8 cellular contexts compared by ENCODE assay signal in genomic region chr5:132011561-132012384, GRCh38. TPM values are rescaled to one million over a fixed set of nuclear protein-coding genes. Genes with fewer than 3 reads are reported as not detected.
DNase-seq lines count a peak whose midpoint lies in the region; ATAC-seq and TF ChIP-seq lines count a peak whose summit lies in the region.

TSS of gene ACSL6 (minus strand) at chr5:132011658. CDS start at chr5:132011553, 105 bp downstream.

- TF ChIP-seq CTCF in HFF-Myc (IDR thresholded peaks at IDR 0.05; ENCODE audit: low read depth, low read length, missing control alignments), result no peak
- no peak for TF ChIP-seq CTCF in upper lobe of right lung (IDR thresholded peaks at IDR 0.05)

- DNase-seq in 8988T (peak; percentile 59), HFF-Myc (ENCODE audit: extremely low read depth, low read depth) (no peak), activated T-cell treated with anti-CD3 and anti-CD28 coated beads for 4 hours (peak; percentile 17), erythroblast (lab: John Stamatoyannopoulos, UW) (peak; percentile 41 to 58), upper lobe of right lung (peak; percentile 77), NCI-H128 (lab: John Stamatoyannopoulos, UW; ENCODE audit: unreplicated experiment) (no peak)

- H3K4me1 ChIP-seq in muscle layer of duodenum (ENCODE audit: control insufficient read depth in 1 of 2, insufficient read depth in 2 of 2, low read length in 2 of 2) (peaks cover 0 to 10% of the 10 kb centered on the region in 2 donors), upper lobe of right lung (peaks cover 6% of the 10 kb centered on the region)

- ATAC-seq in upper lobe of right lung (peak; percentile 65), GM19351 (IDR thresholded peaks at IDR 0.05; ENCODE audit: unreplicated experiment) (no peak)

- intact Hi-C loops in upper lobe of right lung (cut with DNase I), result no loop called here

- H3K27me3 ChIP-seq in muscle layer of duodenum (ENCODE audit: low read depth, low read length) (peaks cover 13% of the 10 kb centered on the region), upper lobe of right lung (peaks cover 25% of the 10 kb centered on the region)

- H3K9me3 ChIP-seq in muscle layer of duodenum (ENCODE audit: control insufficient read depth in 1 of 2, low read length in 2 of 2) (no peaks in the 10 kb centered on the region), upper lobe of right lung (no peaks in the 10 kb centered on the region)

- H3K36me3 ChIP-seq in muscle layer of duodenum (ENCODE audit: control insufficient read depth in 1 of 2, insufficient read depth in 2 of 2, low read length in 2 of 2), result no peaks in the 10 kb centered on the region
- no peaks in the 10 kb centered on the region for H3K36me3 ChIP-seq in upper lobe of right lung

- TF ChIP-seq POLR2A in erythroblast (IDR thresholded peaks at IDR 0.05; ENCODE audit: low read length), result no peak

- peak within 1 kb of the TSS; percentile 38 for H3K4me3 ChIP-seq in HFF-Myc (replicated peaks; ENCODE audit: low read depth, low read length)
- peak within 1 kb of the TSS; percentile 37 to 72 for H3K4me3 ChIP-seq in muscle layer of duodenum (ENCODE audit: low read depth in 1 of 2, low read length in 2 of 2)
- H3K4me3 ChIP-seq in upper lobe of right lung, result peak within 1 kb of the TSS; percentile 57

- H3K27ac ChIP-seq in muscle layer of duodenum (ENCODE audit: low read length) (no peak within 1 kb of the TSS), upper lobe of right lung (no peak within 1 kb of the TSS)

RNA-seq across cellular contexts. Expression of gene ACSL6, which starts in this region (rescaled TPM):
- 0.98 TPM for total RNA-seq in upper lobe of right lung

Comparison
In these comparisons a context has a peak if more than half of its experiments do, and no peak if none do; other contexts are left out.
1. Peak in DNase-seq, ATAC-seq and H3K4me3 ChIP-seq in upper lobe of right lung; RNA of the gene not detected or under 1 TPM.
2. DNase-seq: peak in 8988T (single experiment), activated T-cell treated with anti-CD3 and anti-CD28 coated beads for 4 hours (single experiment) and erythroblast (2 of 2); none in HFF-Myc (single experiment) and NCI-H128 (single experiment).
3. Peak in every context shown above with its lines, with median percentiles within 50 percentile points of each other: H3K4me3 ChIP-seq.